9 cellular contexts compared by ENCODE assay signal in genomic region chr14:89013098-89013504, GRCh38.
A peak's percentile ranks its signal among the peaks of the same experiment; 100 is the strongest.
DNase-seq lines count a peak whose midpoint lies in the region; TF ChIP-seq lines count a peak whose summit lies in the region.
"Had no signal": no experiment of that assay in that cellular context is flagged by ENCODE, and none has a peak within 500 bp of the region (broad histone marks: within the 10 kb centered on the region; RNA-seq: fewer than 3 reads in every experiment).

No MANE protein-coding gene starts in this region.

- peak; percentile 31 for DNase-seq in AG08396 (ENCODE audit: low spot score)
- peak; percentile 86 for DNase-seq in H4 (ENCODE audit: low spot score)
- peak; percentile 22 for DNase-seq in RPMI8226
- peak; percentile 9 to 49 for DNase-seq in foreskin fibroblast
- no peak for DNase-seq in NCI-H1048 (lab: John Stamatoyannopoulos, UW)
- DNase-seq in CD14-positive monocyte (ENCODE audit: low spot score): no peak
- no peak for DNase-seq in GM03348 (ENCODE audit: low spot score)
- no peak for DNase-seq in globus pallidus (ENCODE audit: low spot score)
- DNase-seq: trophoblast cell had no signal

- no peaks in the 10 kb centered on the region for H3K36me3 Mint-ChIP-seq in CD14-positive monocyte

- TF ChIP-seq CTCF in foreskin fibroblast (IDR thresholded peaks at IDR 0.05; ENCODE audit: low read depth, low read length) (no peak), CD14-positive monocyte (IDR thresholded peaks at IDR 0.05) (no peak)

- no peak overlapping the region for H3K4me3 ChIP-seq in foreskin fibroblast (ENCODE audit: low read depth in 1 of 2, low read length in 2 of 2)

- peaks cover 12% of the 10 kb centered on the region for H3K4me1 Mint-ChIP-seq in CD14-positive monocyte

- intact Hi-C loops in CD14-positive monocyte (cut with micrococcal nuclease): no loop called here

- H3K27me3 Mint-ChIP-seq in CD14-positive monocyte (ENCODE audit: low read depth in 3 of 3): peaks cover 2 to 4% (median 2%) of the 10 kb centered on the region in 3 donors

- H3K27ac Mint-ChIP-seq in CD14-positive monocyte: no peak overlapping the region

- H3K4me3 Mint-ChIP-seq in CD14-positive monocyte: peak overlapping the region in 1 of 2 donors; percentile 3

- peaks cover 0 to 4% (median 2%) of the 10 kb centered on the region in 7 donors for H3K9me3 Mint-ChIP-seq in CD14-positive monocyte

Comparison
In these comparisons a context has a peak if more than half of its experiments do, and no peak if none do; other contexts are left out.
1. DNase-seq: peak in AG08396 (single experiment), H4 (single experiment), RPMI8226 (single experiment) and foreskin fibroblast (2 of 2); none in NCI-H1048 (single experiment), CD14-positive monocyte (single experiment), GM03348 (single experiment) and globus pallidus (single experiment).